In the genomic region with DNA sequence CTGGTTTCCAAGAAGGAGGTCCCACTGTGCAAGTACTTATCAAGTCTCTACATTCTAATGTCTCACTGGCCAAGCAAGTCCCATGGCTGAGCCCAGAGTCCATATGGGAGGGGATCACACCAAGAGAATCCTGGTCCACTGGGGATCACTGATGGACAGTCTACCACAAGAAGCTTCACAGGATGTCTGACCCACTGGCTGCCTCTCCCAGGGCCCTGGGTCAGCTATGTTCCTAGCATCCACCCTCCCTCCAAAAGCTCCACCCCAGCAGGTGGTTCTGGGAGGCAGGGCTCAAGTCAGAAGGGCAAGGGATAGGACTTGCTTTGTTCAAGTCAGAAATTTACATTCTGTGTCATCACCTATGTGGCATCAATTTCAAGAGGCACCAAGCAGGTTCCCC, we compare ENCODE assay signal across 2 cellular contexts.
TF ChIP-seq lines count a peak whose summit lies in the region.

No MANE protein-coding gene starts in this region.

TF ChIP-seq in SK-N-SH, 30 proteins besides CTCF, POLR2A, EP300 and RAD21 (continued from another document):
- TF ChIP-seq, protein P1, sequence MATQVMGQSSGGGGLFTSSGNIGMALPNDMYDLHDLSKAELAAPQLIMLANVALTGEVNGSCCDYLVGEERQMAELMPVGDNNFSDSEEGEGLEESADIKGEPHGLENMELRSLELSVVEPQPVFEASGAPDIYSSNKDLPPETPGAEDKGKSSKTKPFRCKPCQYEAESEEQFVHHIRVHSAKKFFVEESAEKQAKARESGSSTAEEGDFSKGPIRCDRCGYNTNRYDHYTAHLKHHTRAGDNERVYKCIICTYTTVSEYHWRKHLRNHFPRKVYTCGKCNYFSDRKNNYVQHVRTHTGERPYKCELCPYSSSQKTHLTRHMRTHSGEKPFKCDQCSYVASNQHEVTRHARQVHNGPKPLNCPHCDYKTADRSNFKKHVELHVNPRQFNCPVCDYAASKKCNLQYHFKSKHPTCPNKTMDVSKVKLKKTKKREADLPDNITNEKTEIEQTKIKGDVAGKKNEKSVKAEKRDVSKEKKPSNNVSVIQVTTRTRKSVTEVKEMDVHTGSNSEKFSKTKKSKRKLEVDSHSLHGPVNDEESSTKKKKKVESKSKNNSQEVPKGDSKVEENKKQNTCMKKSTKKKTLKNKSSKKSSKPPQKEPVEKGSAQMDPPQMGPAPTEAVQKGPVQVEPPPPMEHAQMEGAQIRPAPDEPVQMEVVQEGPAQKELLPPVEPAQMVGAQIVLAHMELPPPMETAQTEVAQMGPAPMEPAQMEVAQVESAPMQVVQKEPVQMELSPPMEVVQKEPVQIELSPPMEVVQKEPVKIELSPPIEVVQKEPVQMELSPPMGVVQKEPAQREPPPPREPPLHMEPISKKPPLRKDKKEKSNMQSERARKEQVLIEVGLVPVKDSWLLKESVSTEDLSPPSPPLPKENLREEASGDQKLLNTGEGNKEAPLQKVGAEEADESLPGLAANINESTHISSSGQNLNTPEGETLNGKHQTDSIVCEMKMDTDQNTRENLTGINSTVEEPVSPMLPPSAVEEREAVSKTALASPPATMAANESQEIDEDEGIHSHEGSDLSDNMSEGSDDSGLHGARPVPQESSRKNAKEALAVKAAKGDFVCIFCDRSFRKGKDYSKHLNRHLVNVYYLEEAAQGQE (IDR thresholded peaks at IDR 0.05; ENCODE audit: low read depth, low read length): no peak
- TF ChIP-seq PBX3 (IDR thresholded peaks at IDR 0.05): no peak
- TF ChIP-seq, protein P2, sequence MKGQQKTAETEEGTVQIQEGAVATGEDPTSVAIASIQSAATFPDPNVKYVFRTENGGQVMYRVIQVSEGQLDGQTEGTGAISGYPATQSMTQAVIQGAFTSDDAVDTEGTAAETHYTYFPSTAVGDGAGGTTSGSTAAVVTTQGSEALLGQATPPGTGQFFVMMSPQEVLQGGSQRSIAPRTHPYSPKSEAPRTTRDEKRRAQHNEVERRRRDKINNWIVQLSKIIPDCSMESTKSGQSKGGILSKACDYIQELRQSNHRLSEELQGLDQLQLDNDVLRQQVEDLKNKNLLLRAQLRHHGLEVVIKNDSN (IDR thresholded peaks at IDR 0.05; ENCODE audit: borderline replicate concordance, low read depth): no peak
- TF ChIP-seq YY1 (IDR thresholded peaks at IDR 0.05; ENCODE audit: low read depth): no peak
- TF ChIP-seq FOSL2 (IDR thresholded peaks at IDR 0.05; ENCODE audit: borderline replicate concordance, low read depth): no peak
- TF ChIP-seq MAX (IDR thresholded peaks at IDR 0.05; ENCODE audit: low read depth): no peak
- no peak for TF ChIP-seq TEAD4 (IDR thresholded peaks at IDR 0.05; ENCODE audit: borderline replicate concordance, insufficient read depth)
- no peak for TF ChIP-seq TCF12 (IDR thresholded peaks at IDR 0.05)
- no peak for TF ChIP-seq RCOR1 (IDR thresholded peaks at IDR 0.05; ENCODE audit: low read length)

TF ChIP-seq in SK-N-SH treated with all-trans-retinoic acid at 6 μM for 48 hours, 23 proteins besides CTCF, POLR2A, EP300 and RAD21 (continued from another document):
- TF ChIP-seq PATZ1 (CRISPR knock-in tag; IDR thresholded peaks at IDR 0.05; ENCODE audit: borderline replicate concordance) (no peak), ARNTL (CRISPR knock-in tag; IDR thresholded peaks at IDR 0.05; ENCODE audit: borderline replicate concordance, low read depth) (no peak), ZNF70 (CRISPR knock-in tag; IDR thresholded peaks at IDR 0.05) (no peak), TSHZ2 (CRISPR knock-in tag; IDR thresholded peaks at IDR 0.05) (no peak), SNAI2 (CRISPR knock-in tag; IDR thresholded peaks at IDR 0.05) (no peak), OSR1 (CRISPR knock-in tag; IDR thresholded peaks at IDR 0.05) (no peak), PPARA (CRISPR knock-in tag; IDR thresholded peaks at IDR 0.05; ENCODE audit: borderline replicate concordance) (no peak)
